15 cellular contexts compared by ENCODE assay signal in genomic region chrX:154630949-154631348, GRCh38. TPM values are rescaled to one million over a fixed set of nuclear protein-coding genes. Genes with fewer than 3 reads are reported as not detected.
"Had no signal": no experiment of that assay in that cellular context is flagged by ENCODE, and none has a peak within 500 bp of the region (broad histone marks: within the 10 kb centered on the region; RNA-seq: fewer than 3 reads in every experiment).

No MANE protein-coding gene starts in this region.

RNA-seq across cellular contexts. Expression of gene CTAG1B, which starts 11.9 kb away (rescaled TPM):
- total RNA-seq: activated B cell treated with CpG ODN at 0.5 μM for 24 hours; activated CD4-positive, alpha-beta memory T cell treated with anti-CD3 and anti-CD28 coated beads for 36 hours; activated CD4-positive, alpha-beta memory T cell treated with anti-CD3 and anti-CD28 coated beads, Interleukin-2, amount 10 ng/mL, durations not matched to agents 7 days and 5 days; activated CD4-positive, alpha-beta T cell treated with anti-CD3 and anti-CD28 coated beads for 36 hours; activated CD4-positive, alpha-beta T cell treated with anti-CD3 and anti-CD28 coated beads, Interleukin-2, amount 10 ng/mL, durations not matched to agents 24 days and 14 days; activated CD4-positive, alpha-beta T cell treated with anti-CD3 and anti-CD28 coated beads, Interleukin-2, amount 10 ng/mL, durations not matched to agents 7 days and 5 days; activated CD8-positive, alpha-beta memory T cell treated with anti-CD3 and anti-CD28 coated beads for 36 hours; activated CD8-positive, alpha-beta memory T cell treated with anti-CD3 and anti-CD28 coated beads, Interleukin-2, amount 10 ng/mL, durations not matched to agents 7 days and 5 days; activated CD8-positive, alpha-beta T cell treated with anti-CD3 and anti-CD28 coated beads for 36 hours; activated CD8-positive, alpha-beta T cell treated with anti-CD3 and anti-CD28 coated beads, Interleukin-2, amount 10 ng/mL, durations not matched to agents 7 days and 5 days; T-cell; T-helper 1 cell treated with Interleukin-12 subunit alpha and Interleukin-12 subunit beta and Interleukin-4 antibody, amounts not matched to agents 30 ng/mL and 1 ng/mL, for 36 hours; T-helper 17 cell; T-helper 2 cell treated with Interferon-gamma antibody and Interleukin-4, amounts not matched to agents 100 ng/mL and 5 ng/mL, for 36 hours; WTC11 had no signal

RNA-seq across cellular contexts. Expression of gene CTAG2, which starts 22.4 kb away (rescaled TPM):
- total RNA-seq: activated B cell treated with CpG ODN at 0.5 μM for 24 hours; activated CD4-positive, alpha-beta memory T cell treated with anti-CD3 and anti-CD28 coated beads for 36 hours; activated CD4-positive, alpha-beta memory T cell treated with anti-CD3 and anti-CD28 coated beads, Interleukin-2, amount 10 ng/mL, durations not matched to agents 7 days and 5 days; activated CD4-positive, alpha-beta T cell treated with anti-CD3 and anti-CD28 coated beads for 36 hours; activated CD4-positive, alpha-beta T cell treated with anti-CD3 and anti-CD28 coated beads, Interleukin-2, amount 10 ng/mL, durations not matched to agents 24 days and 14 days; activated CD4-positive, alpha-beta T cell treated with anti-CD3 and anti-CD28 coated beads, Interleukin-2, amount 10 ng/mL, durations not matched to agents 7 days and 5 days; activated CD8-positive, alpha-beta T cell treated with anti-CD3 and anti-CD28 coated beads for 36 hours; activated CD8-positive, alpha-beta T cell treated with anti-CD3 and anti-CD28 coated beads, Interleukin-2, amount 10 ng/mL, durations not matched to agents 7 days and 5 days; T-helper 1 cell treated with Interleukin-12 subunit alpha and Interleukin-12 subunit beta and Interleukin-4 antibody, amounts not matched to agents 30 ng/mL and 1 ng/mL, for 36 hours; T-helper 17 cell; T-helper 2 cell treated with Interferon-gamma antibody and Interleukin-4, amounts not matched to agents 100 ng/mL and 5 ng/mL, for 36 hours; WTC11 had no signal

RNA-seq across cellular contexts. Expression of gene CTAG1A, which starts 46.0 kb away (rescaled TPM):
- total RNA-seq: activated B cell treated with CpG ODN at 0.5 μM for 24 hours; activated CD4-positive, alpha-beta memory T cell treated with anti-CD3 and anti-CD28 coated beads for 36 hours; activated CD4-positive, alpha-beta memory T cell treated with anti-CD3 and anti-CD28 coated beads, Interleukin-2, amount 10 ng/mL, durations not matched to agents 7 days and 5 days; activated CD4-positive, alpha-beta T cell treated with anti-CD3 and anti-CD28 coated beads for 36 hours; activated CD4-positive, alpha-beta T cell treated with anti-CD3 and anti-CD28 coated beads, Interleukin-2, amount 10 ng/mL, durations not matched to agents 24 days and 14 days; activated CD4-positive, alpha-beta T cell treated with anti-CD3 and anti-CD28 coated beads, Interleukin-2, amount 10 ng/mL, durations not matched to agents 7 days and 5 days; activated CD8-positive, alpha-beta memory T cell treated with anti-CD3 and anti-CD28 coated beads for 36 hours; activated CD8-positive, alpha-beta memory T cell treated with anti-CD3 and anti-CD28 coated beads, Interleukin-2, amount 10 ng/mL, durations not matched to agents 7 days and 5 days; activated CD8-positive, alpha-beta T cell treated with anti-CD3 and anti-CD28 coated beads for 36 hours; activated CD8-positive, alpha-beta T cell treated with anti-CD3 and anti-CD28 coated beads, Interleukin-2, amount 10 ng/mL, durations not matched to agents 7 days and 5 days; T-cell; T-helper 1 cell treated with Interleukin-12 subunit alpha and Interleukin-12 subunit beta and Interleukin-4 antibody, amounts not matched to agents 30 ng/mL and 1 ng/mL, for 36 hours; T-helper 17 cell; T-helper 2 cell treated with Interferon-gamma antibody and Interleukin-4, amounts not matched to agents 100 ng/mL and 5 ng/mL, for 36 hours; WTC11 had no signal
